29 cellular contexts compared by ENCODE assay signal in the genomic region with DNA sequence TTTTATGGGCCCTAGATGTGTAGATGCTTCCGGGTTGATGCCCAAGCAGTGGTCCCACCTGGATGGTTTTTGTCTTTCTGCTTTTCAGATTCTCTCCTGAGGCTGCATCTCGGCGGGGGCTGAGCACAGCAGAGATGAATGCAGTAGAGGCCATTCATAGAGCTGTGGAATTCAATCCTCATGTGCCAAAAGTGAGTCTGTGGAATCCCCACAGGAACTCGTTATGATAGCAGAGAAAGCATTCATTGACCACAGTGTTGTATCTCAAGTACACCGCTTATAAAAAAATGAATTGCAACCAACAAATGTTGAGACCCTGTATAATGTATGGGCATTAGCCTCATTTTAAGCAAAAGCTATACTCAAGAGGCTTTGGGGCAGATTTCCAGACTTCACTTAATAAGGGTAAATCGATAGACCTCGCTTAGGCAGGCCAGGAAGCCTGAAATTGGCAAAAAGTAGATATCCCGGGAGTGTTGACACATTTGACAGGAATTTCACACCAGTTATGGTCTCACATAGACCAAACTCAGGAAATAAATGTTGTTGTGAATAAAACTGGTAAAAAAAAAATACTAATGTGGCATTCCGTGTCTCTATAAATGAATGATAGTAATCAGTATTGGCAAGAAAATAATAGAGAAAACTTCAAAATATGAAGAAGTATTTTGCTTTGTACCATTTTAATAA.
"Had no signal": no experiment of that assay in that cellular context is flagged by ENCODE, and none has a peak within 500 bp of the region (broad histone marks: within the 10 kb centered on the region; RNA-seq: fewer than 3 reads in every experiment).

No MANE protein-coding gene starts in this region.

- H3K4me1 ChIP-seq: breast epithelium had no signal

- H3K9me3 ChIP-seq: breast epithelium, SJCRH30, SK-N-SH had no signal

- H3K9ac ChIP-seq: SK-N-SH had no signal

- H3K27ac ChIP-seq: breast epithelium, RWPE1, SJCRH30, VCaP had no signal

- H3K27me3 ChIP-seq: breast epithelium, SJCRH30 had no signal

- ATAC-seq: activated CD4-positive, alpha-beta T cell treated with anti-CD3 and anti-CD28 coated beads for 36 hours; activated T-helper 17 cell treated with anti-CD3 and anti-CD28 coated beads, Interleukin-2, amount 50 U/mL, for 72 hours; Panc1 had no signal

- H3K4me2 ChIP-seq: SK-N-SH had no signal

- DNase-seq: activated CD4-positive, alpha-beta memory T cell treated with anti-CD3 and anti-CD28 coated beads, Interleukin-2, amount 10 ng/mL, durations not matched to agents 7 days and 5 days; activated CD4-positive, alpha-beta T cell treated with anti-CD3 and anti-CD28 coated beads for 36 hours; activated CD4-positive, alpha-beta T cell treated with anti-CD3 and anti-CD28 coated beads, Interleukin-2, amount 50 U/mL, for 1 hour; activated gamma-delta T cell; activated naive CD4-positive, alpha-beta T cell treated with anti-CD3 and anti-CD28 coated beads for 36 hours; activated T-cell treated with anti-CD3 and anti-CD28 coated beads for 4 hours; activated T-cell treated with anti-CD3 and anti-CD28 coated beads, Interleukin-2, amount 50 U/mL, for 48 hours; amygdala; central memory CD4-positive, alpha-beta T cell; MM.1S; NCI-H1105 treated with DMSO at 0.1 percent for 48 hours; NCI-H1436 treated with DMSO at 0.1 percent for 48 hours; NCI-H187; NCI-H2081; NCI-H2171 treated with DMSO at 0.1 percent for 48 hours; NCI-H226; NCI-H526; NK-92 treated with Interleukin-12 subunit alpha and Interleukin-12 subunit beta, amount 100 ng/mL, for 24 hours; OCI-M1; Right ventricle myocardium superior; SJCRH30; SK-N-SH; T-helper 1 cell had no signal

- H3K9me3 Mint-ChIP-seq: activated CD4-positive, alpha-beta memory T cell treated with anti-CD3 and anti-CD28 coated beads, Interleukin-2, amount 10 ng/mL, durations not matched to agents 7 days and 5 days; activated naive CD4-positive, alpha-beta T cell treated with anti-CD3 and anti-CD28 coated beads for 36 hours; activated T-helper 17 cell treated with anti-CD3 and anti-CD28 coated beads, Interleukin-2, amount 50 U/mL, for 72 hours had no signal

- H3K27me3 Mint-ChIP-seq: activated CD4-positive, alpha-beta memory T cell treated with anti-CD3 and anti-CD28 coated beads, Interleukin-2, amount 10 ng/mL, durations not matched to agents 7 days and 5 days; activated CD4-positive, alpha-beta T cell treated with anti-CD3 and anti-CD28 coated beads for 36 hours; activated naive CD8-positive, alpha-beta T cell; activated T-helper 17 cell treated with anti-CD3 and anti-CD28 coated beads, Interleukin-2, amount 50 U/mL, for 72 hours had no signal

- H3K4me1 Mint-ChIP-seq: activated T-helper 17 cell treated with anti-CD3 and anti-CD28 coated beads, Interleukin-2, amount 50 U/mL, for 72 hours had no signal

- H3K4me3 Mint-ChIP-seq: activated CD4-positive, alpha-beta memory T cell treated with anti-CD3 and anti-CD28 coated beads, Interleukin-2, amount 10 ng/mL, durations not matched to agents 7 days and 5 days; activated CD4-positive, alpha-beta T cell treated with anti-CD3 and anti-CD28 coated beads for 36 hours; activated naive CD4-positive, alpha-beta T cell treated with anti-CD3 and anti-CD28 coated beads for 36 hours; activated naive CD8-positive, alpha-beta T cell; activated T-helper 17 cell treated with anti-CD3 and anti-CD28 coated beads, Interleukin-2, amount 50 U/mL, for 72 hours had no signal

- H3K27ac Mint-ChIP-seq: activated CD4-positive, alpha-beta memory T cell treated with anti-CD3 and anti-CD28 coated beads, Interleukin-2, amount 10 ng/mL, durations not matched to agents 7 days and 5 days; activated CD4-positive, alpha-beta T cell treated with anti-CD3 and anti-CD28 coated beads for 36 hours; activated naive CD4-positive, alpha-beta T cell treated with anti-CD3 and anti-CD28 coated beads for 36 hours; activated naive CD8-positive, alpha-beta T cell; activated T-helper 17 cell treated with anti-CD3 and anti-CD28 coated beads, Interleukin-2, amount 50 U/mL, for 72 hours had no signal
